ENCODE assay signal across 8 cellular contexts in genomic region chrX:149470960-149471359, GRCh38. TPM values are rescaled to one million over a fixed set of nuclear protein-coding genes. Genes with fewer than 3 reads are reported as not detected.
A peak's percentile ranks its signal among the peaks of the same experiment; 100 is the strongest.
DNase-seq lines count a peak whose midpoint lies in the region; FAIRE-seq and TF ChIP-seq lines count a peak whose summit lies in the region.

No MANE protein-coding gene starts in this region.

- DNase-seq in H9 (peak; percentile 85), M059J (ENCODE audit: low read depth) (peak; percentile 77), SJCRH30 (peak; percentile 64 to 81), activated gamma-delta T cell treated with Interleukin-2 at 50 U/mL for 16 hours (peak; percentile 47), globus pallidus (ENCODE audit: low spot score) (peak; percentile 85), transverse colon (peak; percentile 73)

- no peak overlapping the region for H2AFZ ChIP-seq in H9 (ENCODE audit: low read length)
- peak overlapping the region; percentile 38 for H2AFZ ChIP-seq in parathyroid adenoma

- H3K36me3 Mint-ChIP-seq in H9 (ENCODE audit: insufficient read depth in 1 of 3, low read depth in 3 of 3) = peaks cover 0 to 4% (median under 1%) of the 10 kb centered on the region in 3 experiments; a peak in 6 of 7 replicates

- H3K27me3 Mint-ChIP-seq in H9 (ENCODE audit: low read depth) = peaks cover 2% of the 10 kb centered on the region; the same call in 1 of the 2 replicates

- H3K9me3 ChIP-seq in H9 (ENCODE audit: control insufficient read depth, low read depth, low read length) (peaks cover 59% of the 10 kb centered on the region), SJCRH30 (replicated peaks) (no peaks in the 10 kb centered on the region), parathyroid adenoma (ENCODE audit: control insufficient read depth, low read length) (no peaks in the 10 kb centered on the region), transverse colon (no peaks in the 10 kb centered on the region)

- H3K9ac ChIP-seq in H9 (ENCODE audit: extremely low read depth, insufficient read length, low read length) = no peak overlapping the region
- H3K9ac ChIP-seq in parathyroid adenoma = no peak overlapping the region

- H3K9me3 Mint-ChIP-seq in H9 = peaks cover 74% of the 10 kb centered on the region in 2 experiments

- no peaks in the 10 kb centered on the region for H3K23me2 ChIP-seq in H9 (ENCODE audit: insufficient read length, low read depth, low read length, poor library complexity, severe bottlenecking)

- H3K4me1 ChIP-seq in H9 (ENCODE audit: insufficient read depth, low read length) (no peaks in the 10 kb centered on the region), SJCRH30 (no peaks in the 10 kb centered on the region), parathyroid adenoma (no peaks in the 10 kb centered on the region), transverse colon (no peaks in the 10 kb centered on the region)

- no peak overlapping the region for H3K27ac ChIP-seq in H9 (ENCODE audit: insufficient read length, low read depth, low read length)
- H3K27ac ChIP-seq in SJCRH30 = no peak overlapping the region
- no peak overlapping the region for H3K27ac ChIP-seq in parathyroid adenoma
- H3K27ac ChIP-seq in transverse colon = no peak overlapping the region

- no peaks in the 10 kb centered on the region for H4K20me1 ChIP-seq in H9 (ENCODE audit: control insufficient read depth, insufficient read depth, insufficient read length)

- no peak overlapping the region for H3K27ac Mint-ChIP-seq in H9

- intact Hi-C loops in transverse colon (cut with DNase I; ENCODE audit: low total_unique reads) = no loop called here

- H3T11ph ChIP-seq in H9 (ENCODE audit: low read length) = no peak overlapping the region

- no peak overlapping the region for H4K5ac ChIP-seq in H9 (ENCODE audit: insufficient read length, low read depth, low read length)

- H4K91ac ChIP-seq in H9 (ENCODE audit: insufficient read length, low read depth, low read length) = no peak overlapping the region

- H4K8ac ChIP-seq in H9 (replicated peaks; ENCODE audit: insufficient read length, low read depth, low read length) = no peak overlapping the region

- no peaks in the 10 kb centered on the region for H3K36me3 ChIP-seq in SJCRH30
- no peaks in the 10 kb centered on the region for H3K36me3 ChIP-seq in parathyroid adenoma (ENCODE audit: control insufficient read depth, insufficient read depth, low read length)
- no peaks in the 10 kb centered on the region for H3K36me3 ChIP-seq in transverse colon

- H3K4me3 ChIP-seq in SJCRH30 (no peak overlapping the region), parathyroid adenoma (ENCODE audit: low read depth, low read length) (no peak overlapping the region), transverse colon (no peak overlapping the region)

- H3K23ac ChIP-seq in H9 (ENCODE audit: insufficient read length, low read depth, low read length) = no peak overlapping the region

- no peak overlapping the region for H3K14ac ChIP-seq in H9 (ENCODE audit: insufficient read depth, low read length)

- WGBS in H9 (ENCODE audit: extremely low coverage, insufficient read length, low lambda C conversion rate) = no CpG with 5 or more reads among the region's 23 CpGs
- WGBS in transverse colon (ENCODE audit: low coverage in 1 of 2), 2 donors = 25 to 47% methylated on average over 2 to 18 of the region's 23 CpGs

- H3K4ac ChIP-seq in H9 (ENCODE audit: low read depth, low read length) = no peak overlapping the region

- H3K4me3 Mint-ChIP-seq in H9 = no peak overlapping the region

- H3K56ac ChIP-seq in H9 (ENCODE audit: insufficient read length, low read depth, low read length) = no peak overlapping the region

- no peak for TF ChIP-seq EP300 in transverse colon (IDR thresholded peaks at IDR 0.05; ENCODE audit: low read depth)

- no peak overlapping the region for H2BK120ac ChIP-seq in H9 (ENCODE audit: low read depth, low read length, poor library complexity, severe bottlenecking)

- no peak for TF ChIP-seq POLR2A in transverse colon (IDR thresholded peaks at IDR 0.05)

- in situ Hi-C loops in transverse colon (cut with MboI; ENCODE audit: low pct_ligation_motif_present in 1 of 4, low pct_unique_long_range_greater_than_20kb in 1 of 4, low sequenced_read_pairs in 3 of 4) = loop anchor here in 1 of 4 donors (25.0 kb wide), 1 partner anchor 1434 kb away; no protein-coding TSS in a partner anchor

- peaks cover 5 to 6% of the 10 kb centered on the region in 2 experiments; a peak in 2 of 4 replicates for H3K4me1 Mint-ChIP-seq in H9

- TF ChIP-seq CTCF in H9 (conservative IDR thresholded peaks at IDR 0.05) (peak; percentile 87), parathyroid adenoma (IDR thresholded peaks at IDR 0.05) (peak; percentile 84), transverse colon (IDR thresholded peaks at IDR 0.05) (peak; percentile 60 to 87 (median 76))

- H3K79me2 ChIP-seq in H9 (ENCODE audit: insufficient read depth, low read length) (no peaks in the 10 kb centered on the region), parathyroid adenoma (no peaks in the 10 kb centered on the region)

- no peak overlapping the region for H2BK12ac ChIP-seq in H9 (ENCODE audit: insufficient read length, low read depth, low read length)

- no peak overlapping the region for H2AK5ac ChIP-seq in H9 (ENCODE audit: insufficient read length, low read length)

- no peak overlapping the region for H2BK5ac ChIP-seq in H9 (ENCODE audit: insufficient read length, low read length)

- H3K18ac ChIP-seq in H9 (ENCODE audit: insufficient read length, low read depth, low read length) = no peak overlapping the region

- FAIRE-seq in G401.6 (lab: Jason Lieb, UNC) = peak; percentile 25

- H2BK20ac ChIP-seq in H9 (ENCODE audit: low read depth, low read length, poor library complexity, severe bottlenecking) = no peak overlapping the region

- H3K79me1 ChIP-seq in H9 (ENCODE audit: insufficient read depth, low read depth, low read length, poor library complexity, severe bottlenecking) = no peaks in the 10 kb centered on the region

- no peaks in the 10 kb centered on the region for H3K27me3 ChIP-seq in H9 (ENCODE audit: insufficient read depth, low read length)
- H3K27me3 ChIP-seq in SJCRH30 = no peaks in the 10 kb centered on the region
- H3K27me3 ChIP-seq in parathyroid adenoma (ENCODE audit: control insufficient read depth, insufficient read depth, low read length) = no peaks in the 10 kb centered on the region
- H3K27me3 ChIP-seq in transverse colon = no peaks in the 10 kb centered on the region

- H3K4me2 ChIP-seq in H9 (ENCODE audit: insufficient read depth, insufficient read length, low read length) (no peak overlapping the region), parathyroid adenoma (ENCODE audit: low read length) (no peak overlapping the region)

- H2BK15ac ChIP-seq in H9 (ENCODE audit: low read depth, low read length) = no peak overlapping the region

RNA-seq across cellular contexts. Expression of gene IDS, which starts 34.1 kb away (rescaled TPM):
- 38.5 and 39.2 TPM in 2 replicates for total RNA-seq in H9 (2021)
- 59.8 and 92.5 TPM in 2 replicates for total RNA-seq in M059J (2014; rRNA removed; shearing (Covaris generic))
- 17.0 and 20.0 TPM in 2 replicates for total RNA-seq in SJCRH30 (2014; rRNA removed; shearing (Covaris generic))
- total RNA-seq in transverse colon = 100 to 1,000 TPM in 1 of 4 donors, 10 to 100 TPM in 3; 52.5 to 137 (median 59.2) TPM
